11 cellular contexts compared by ENCODE assay signal in the genomic region with DNA sequence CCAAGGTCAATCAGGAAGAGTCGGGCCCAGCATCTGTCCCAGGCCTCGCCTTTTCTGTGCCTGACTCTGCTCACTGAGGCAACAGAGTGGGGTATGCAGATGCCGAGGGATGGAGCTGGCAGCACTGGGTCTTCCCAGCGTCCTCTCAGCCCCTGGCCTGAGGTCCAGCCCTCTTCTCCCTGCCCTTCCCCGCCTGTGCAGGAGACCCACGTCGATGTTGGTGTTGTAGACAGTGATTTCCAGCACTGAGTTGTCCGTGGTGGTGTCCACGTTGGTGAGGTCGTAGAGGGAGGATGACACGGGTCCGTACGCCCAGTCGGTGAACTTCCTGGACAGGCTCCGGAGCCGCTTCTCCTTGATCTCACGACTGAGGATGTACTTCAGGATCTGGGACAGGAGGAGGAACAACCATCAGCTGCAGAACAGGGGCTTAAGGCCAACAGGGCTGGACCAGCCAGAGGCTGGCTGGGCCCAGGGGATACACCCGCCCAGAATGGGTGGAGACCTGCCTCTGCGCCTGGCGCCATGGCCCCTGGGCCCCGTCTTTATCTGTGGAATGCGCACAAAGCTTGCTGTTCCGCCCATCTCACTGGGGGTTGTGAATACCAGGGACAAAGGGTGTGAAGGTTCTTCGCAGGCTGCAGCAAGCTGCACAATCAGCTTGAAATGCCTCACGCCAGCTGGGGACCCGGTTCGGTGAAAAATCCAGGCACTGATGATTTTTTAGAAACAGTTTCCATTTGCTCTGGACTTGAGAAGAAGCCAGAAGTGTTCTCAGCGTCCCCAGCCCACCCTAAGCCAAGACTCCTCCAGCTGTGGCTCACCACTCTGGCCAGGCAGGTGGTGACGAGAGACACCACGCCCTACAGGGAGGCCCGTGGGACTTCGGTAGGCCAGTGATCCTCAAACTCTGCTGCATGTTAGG. TPM values are rescaled to one million over a fixed set of nuclear protein-coding genes. Genes with fewer than 3 reads are reported as not detected.
A peak's percentile ranks its signal among the peaks of the same experiment; 100 is the strongest.
DNase-seq lines count a peak whose midpoint lies in the region; ATAC-seq and TF ChIP-seq lines count a peak whose summit lies in the region.
"Had no signal": no experiment of that assay in that cellular context is flagged by ENCODE, and none has a peak within 500 bp of the region (broad histone marks: within the 10 kb centered on the region; RNA-seq: fewer than 3 reads in every experiment).

No MANE protein-coding gene starts in this region.

- no peaks in the 10 kb centered on the region for H3K27me3 ChIP-seq in adipocyte (replicated peaks; ENCODE audit: control insufficient read depth, insufficient read depth, low read length)
- no peaks in the 10 kb centered on the region for H3K27me3 ChIP-seq in cardiac muscle cell
- no peaks in the 10 kb centered on the region for H3K27me3 ChIP-seq in vagina
- no peaks in the 10 kb centered on the region for H3K27me3 ChIP-seq in effector memory CD4-positive, alpha-beta T cell (replicated peaks; ENCODE audit: control insufficient read depth, insufficient read depth, low read length, poor library complexity, severe bottlenecking)

- peaks cover 0 to 6% (median 5%) of the 10 kb centered on the region in 4 donors for H3K4me1 Mint-ChIP-seq in naive thymus-derived CD8-positive, alpha-beta T cell

- H3K9ac ChIP-seq in adipocyte (ENCODE audit: low read length): peak overlapping the region; percentile 71

- TF ChIP-seq CTCF in cardiac muscle cell (IDR thresholded peaks at IDR 0.05; ENCODE audit: low read depth, low read length) (no peak), vagina (IDR thresholded peaks at IDR 0.05) (no peak)

- H3K4me3 ChIP-seq in adipocyte (ENCODE audit: low read length) (peak overlapping the region; percentile 70), cardiac muscle cell (no peak overlapping the region), vagina (no peak overlapping the region)
- no peak overlapping the region for H3K4me3 ChIP-seq in effector memory CD4-positive, alpha-beta T cell (ENCODE audit: insufficient read depth, low read depth, low read length, poor library complexity, severe bottlenecking)

- no peak overlapping the region for H3K4me3 Mint-ChIP-seq in naive thymus-derived CD8-positive, alpha-beta T cell
- H3K4me3 Mint-ChIP-seq: memory B cell had no signal

- H3K4me1 ChIP-seq in adipocyte (ENCODE audit: control insufficient read depth, insufficient read depth, low read length) (peaks cover 29% of the 10 kb centered on the region), cardiac muscle cell (ENCODE audit: low read depth) (peaks cover 7% of the 10 kb centered on the region), vagina (no peaks in the 10 kb centered on the region)
- H3K4me1 ChIP-seq in effector memory CD4-positive, alpha-beta T cell (ENCODE audit: control insufficient read depth, insufficient read depth, low read length, poor library complexity, severe bottlenecking): no peaks in the 10 kb centered on the region

- H3K27ac ChIP-seq in cardiac muscle cell: peak overlapping the region; percentile 91
- peak overlapping the region; percentile 43 for H3K27ac ChIP-seq in vagina
- no peak overlapping the region for H3K27ac ChIP-seq in effector memory CD4-positive, alpha-beta T cell (ENCODE audit: insufficient read depth, low read length, poor library complexity, severe bottlenecking)

- TF ChIP-seq POLR2A in vagina (IDR thresholded peaks at IDR 0.05): no peak

- H3K36me3 Mint-ChIP-seq in naive thymus-derived CD8-positive, alpha-beta T cell: no peaks in the 10 kb centered on the region

- DNase-seq in adipocyte (ENCODE audit: low read depth) (no peak), cardiac muscle cell (ENCODE audit: low read depth in 1 of 2, low spot score in 1 of 2) (peak; percentile 85 to 97), mucosa of gallbladder (ENCODE audit: low spot score) (peak; percentile 80), vagina (ENCODE audit: extremely low spot score in 2 of 2) (no peak), RKO (ENCODE audit: low spot score) (no peak)
- DNase-seq in effector memory CD4-positive, alpha-beta T cell: no peak
- DNase-seq in naive thymus-derived CD8-positive, alpha-beta T cell: no peak
- DNase-seq: dermis blood vessel endothelial cell, NCI-H1417 treated with DMSO at 0.1 percent for 48 hours, SIG-M5 had no signal

- peaks cover 0 to 17% (median 0%) of the 10 kb centered on the region in 5 donors for H3K27me3 Mint-ChIP-seq in naive thymus-derived CD8-positive, alpha-beta T cell

- no peaks in the 10 kb centered on the region for H3K9me3 Mint-ChIP-seq in naive thymus-derived CD8-positive, alpha-beta T cell
- H3K9me3 Mint-ChIP-seq: memory B cell had no signal

- H3K9me3 ChIP-seq in adipocyte (ENCODE audit: control insufficient read depth, low read length) (no peaks in the 10 kb centered on the region), cardiac muscle cell (ENCODE audit: low read depth) (no peaks in the 10 kb centered on the region), vagina (no peaks in the 10 kb centered on the region)
- H3K9me3 ChIP-seq in effector memory CD4-positive, alpha-beta T cell (ENCODE audit: control insufficient read depth, low read length): no peaks in the 10 kb centered on the region

- intact Hi-C loops in vagina (cut with DNase I): no loop called here

- POLR2A ChIA-PET in naive thymus-derived CD8-positive, alpha-beta T cell (lab: Charles Lee): no interaction called here

- H3K27ac Mint-ChIP-seq in naive thymus-derived CD8-positive, alpha-beta T cell: no peak overlapping the region
- H3K27ac Mint-ChIP-seq: memory B cell had no signal

- no peak for ATAC-seq in naive thymus-derived CD8-positive, alpha-beta T cell

- H3K36me3 ChIP-seq in adipocyte (ENCODE audit: control insufficient read depth, insufficient read depth, low read length, severe bottlenecking): no peaks in the 10 kb centered on the region
- no peaks in the 10 kb centered on the region for H3K36me3 ChIP-seq in cardiac muscle cell
- no peaks in the 10 kb centered on the region for H3K36me3 ChIP-seq in vagina
- no peaks in the 10 kb centered on the region for H3K36me3 ChIP-seq in effector memory CD4-positive, alpha-beta T cell (ENCODE audit: control insufficient read depth, insufficient read depth, low read length)

RNA-seq across cellular contexts. Expression of gene TRPV3, which starts 27.5 kb away (rescaled TPM):
- total RNA-seq in cardiac muscle cell (1.8 and 2.0 TPM in 2 replicates), mucosa of gallbladder (5.7 TPM), vagina (3.2 TPM)
- 1.1 and 1.2 TPM in 2 replicates for polyA plus RNA-seq in cardiac muscle cell
- under 1 TPM; 0.13 to 0.38 TPM for total RNA-seq in naive thymus-derived CD8-positive, alpha-beta T cell
- under 1 TPM in 1 of 3 donors, not detected in 2; 0.47 TPM for polyA plus RNA-seq in naive thymus-derived CD8-positive, alpha-beta T cell
- total RNA-seq: dermis blood vessel endothelial cell had no signal

RNA-seq across cellular contexts. Expression of gene ASPA, which starts 54.3 kb away (rescaled TPM):
- total RNA-seq in cardiac muscle cell: not detected in 2 replicates
- polyA plus RNA-seq in cardiac muscle cell: not detected in 2 replicates
- total RNA-seq in mucosa of gallbladder: 2.4 TPM
- total RNA-seq in vagina: 2.2 TPM
- not detected for total RNA-seq in naive thymus-derived CD8-positive, alpha-beta T cell
- not detected for polyA plus RNA-seq in naive thymus-derived CD8-positive, alpha-beta T cell
- total RNA-seq: dermis blood vessel endothelial cell had no signal

RNA-seq across cellular contexts. Expression of gene SPATA22, which starts 58.5 kb away (rescaled TPM):
- not detected in 2 replicates for total RNA-seq in cardiac muscle cell
- polyA plus RNA-seq in cardiac muscle cell: not detected in 2 replicates
- total RNA-seq in mucosa of gallbladder: 0.32 TPM
- total RNA-seq in vagina: not detected
- total RNA-seq in naive thymus-derived CD8-positive, alpha-beta T cell: under 1 TPM in 1 of 2 experiments, not detected in 1; 0.36 TPM
- not detected for polyA plus RNA-seq in naive thymus-derived CD8-positive, alpha-beta T cell

Comparison
In these comparisons a context has a peak if more than half of its experiments do, and no peak if none do; other contexts are left out.
1. DNase-seq: peak in cardiac muscle cell (2 of 2) and mucosa of gallbladder (single experiment); none in adipocyte (single experiment), vagina (0 of 2), effector memory CD4-positive, alpha-beta T cell (0 of 3), naive thymus-derived CD8-positive, alpha-beta T cell (0 of 10) and RKO (single experiment).